ENCODE assay signal across 26 cellular contexts in the genomic region with DNA sequence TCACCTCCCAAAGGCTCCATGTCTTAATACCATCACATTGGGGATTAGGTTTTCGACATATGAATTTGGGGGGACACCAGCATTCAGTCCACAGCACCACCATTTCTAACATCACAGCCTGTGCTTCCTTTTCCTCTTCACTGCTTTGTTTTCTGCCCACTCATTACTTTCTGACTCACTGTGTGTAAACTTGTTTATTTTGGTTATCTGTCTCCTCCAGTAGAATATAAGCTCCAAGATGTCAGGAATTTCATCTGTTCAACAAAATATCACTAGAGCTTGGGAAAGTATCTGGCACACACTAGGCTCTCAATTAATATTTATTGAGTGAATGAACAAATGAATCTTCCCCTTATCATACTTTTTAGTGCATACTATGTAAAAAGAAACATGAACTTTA.
DNase-seq lines count a peak whose midpoint lies in the region; ATAC-seq and TF ChIP-seq lines count a peak whose summit lies in the region.
"Had no signal": no experiment of that assay in that cellular context is flagged by ENCODE, and none has a peak within 500 bp of the region (broad histone marks: within the 10 kb centered on the region; RNA-seq: fewer than 3 reads in every experiment).

No MANE protein-coding gene starts in this region.

- H3K4ac ChIP-seq in IMR-90 (ENCODE audit: low read depth, low read length) = peak overlapping the region; percentile 85

- H2AFZ ChIP-seq in IMR-90 (replicated peaks; ENCODE audit: low read length, poor library complexity) (peak overlapping the region; percentile 39), neural progenitor cell (replicated peaks) (no peak overlapping the region)

- no CpG with 5 or more reads among the region's 1 CpG for WGBS in IMR-90 (ENCODE audit: extremely low coverage in 2 of 2, insufficient read length in 1 of 2), 2 experiments

- TF ChIP-seq RAD21 in IMR-90 (IDR thresholded peaks at IDR 0.05; ENCODE audit: low read length) = peak; percentile 17; the same call in 1 of the 2 replicates

- no peak for TF ChIP-seq POLR2A in IMR-90 (IDR thresholded peaks at IDR 0.05; ENCODE audit: low read depth, low read length)
- TF ChIP-seq POLR2A in erythroblast (IDR thresholded peaks at IDR 0.05; ENCODE audit: low read length) = no peak

- H3K14ac ChIP-seq in IMR-90 (replicated peaks; ENCODE audit: low read depth, low read length) = peak overlapping the region; percentile 77; the same call in 1 of the 2 replicates

- no peaks in the 10 kb centered on the region for H3K79me1 ChIP-seq in IMR-90 (ENCODE audit: low read depth in 1 of 2, low read length in 2 of 2)

- H3K18ac ChIP-seq in IMR-90 (ENCODE audit: low read depth, low read length) = no peak overlapping the region; the same call in 1 of the 2 replicates

- no peak overlapping the region for H3K27ac Mint-ChIP-seq in activated naive CD4-positive, alpha-beta T cell treated with anti-CD3 and anti-CD28 coated beads, Interleukin-2, amount 10 ng/mL, durations not matched to agents 7 days and 5 days
- no peak overlapping the region for H3K27ac Mint-ChIP-seq in neural progenitor cell
- H3K27ac Mint-ChIP-seq: CD4-positive, CD25-positive, alpha-beta regulatory T cell; naive thymus-derived CD4-positive, alpha-beta T cell had no signal

- H3F3A ChIP-seq in neural progenitor cell (ENCODE audit: low read depth) = no peaks in the 10 kb centered on the region

- H4K5ac ChIP-seq in IMR-90 (ENCODE audit: low read depth, low read length) = peak overlapping the region; percentile 61; the same call in 1 of the 2 replicates

- no TSS peak for BruUV-seq in IMR-90 (replicated peaks; lab: Mats Ljungman, UMichigan)

- H3K27me3 ChIP-seq in AG04450 (ENCODE audit: control insufficient read depth, insufficient read depth, low read length) (no peaks in the 10 kb centered on the region), IMR-90 (ENCODE audit: control insufficient read depth, insufficient read depth, low read length) (no peaks in the 10 kb centered on the region), neural progenitor cell (no peaks in the 10 kb centered on the region)
- H3K27me3 ChIP-seq: esophagus muscularis mucosa, pancreas, stomach had no signal

- peak overlapping the region; percentile 77; the same call in 1 of the 2 replicates for H4K91ac ChIP-seq in IMR-90 (ENCODE audit: insufficient read depth, low read depth, low read length)

- in situ Hi-C loops in IMR-90 (cut with MboI; ENCODE audit: low sequenced_read_pairs) = no loop called here

- H3K4me1 ChIP-seq in IMR-90 (ENCODE audit: control insufficient read depth, insufficient read depth, low read length) (peaks cover 8% of the 10 kb centered on the region), neural progenitor cell (no peaks in the 10 kb centered on the region)

- H3K4me3 Mint-ChIP-seq in activated naive CD4-positive, alpha-beta T cell treated with anti-CD3 and anti-CD28 coated beads, Interleukin-2, amount 10 ng/mL, durations not matched to agents 7 days and 5 days = no peak overlapping the region
- no peak overlapping the region for H3K4me3 Mint-ChIP-seq in neural progenitor cell
- H3K4me3 Mint-ChIP-seq: CD4-positive, CD25-positive, alpha-beta regulatory T cell; naive thymus-derived CD4-positive, alpha-beta T cell had no signal

- POLR2A ChIA-PET in AG04450 (lab: Yijun Ruan, JAX) (interaction anchor here (1.0 kb wide), 1 partner anchor 111 kb away, joined by 4 read pairs; no protein-coding TSS in a partner anchor), IMR-90 (lab: Charles Lee; ENCODE audit: unreplicated experiment) (no interaction called here)

- H3K27ac ChIP-seq in AG04450 (ENCODE audit: low read depth, low read length) (peak overlapping the region; percentile 42), IMR-90 (ENCODE audit: insufficient read depth, low read length) (no peak overlapping the region), neural progenitor cell (no peak overlapping the region)
- H3K27ac ChIP-seq: esophagus muscularis mucosa, pancreas, skin epidermis, stomach, VCaP had no signal

- H4K8ac ChIP-seq in IMR-90 (ENCODE audit: low read depth in 2 of 2, low read length in 2 of 2) = peak overlapping the region in 1 of 2 experiments; percentile 10; a peak in 2 of 4 replicates

- peak overlapping the region; percentile 88 for H2BK120ac ChIP-seq in IMR-90 (ENCODE audit: low read depth, low read length)

- ATAC-seq in IMR-90 (ENCODE audit: low read depth) (peak; percentile 85), HG03108 (IDR thresholded peaks at IDR 0.05; ENCODE audit: unreplicated experiment) (no peak)
- ATAC-seq: naive thymus-derived CD4-positive, alpha-beta T cell had no signal

- H2AK5ac ChIP-seq in IMR-90 (ENCODE audit: low read depth, low read length) = peak overlapping the region; percentile 74; the same call in 1 of the 2 replicates

- H2BK5ac ChIP-seq in IMR-90 (ENCODE audit: low read depth, low read length, poor library complexity, severe bottlenecking) = no peak overlapping the region

- H3K4me2 ChIP-seq in IMR-90 (ENCODE audit: low read depth, low read length) (no peak overlapping the region; the same call in 1 of the 2 replicates), neural progenitor cell (no peak overlapping the region)

- peak overlapping the region; percentile 75 for H2BK20ac ChIP-seq in IMR-90 (ENCODE audit: low read depth, low read length)

- H3K56ac ChIP-seq in IMR-90 (ENCODE audit: extremely low read depth, insufficient read depth, low read length) = no peak overlapping the region; the same call in 1 of the 2 replicates

- no peak overlapping the region for H3K9ac ChIP-seq in IMR-90 (ENCODE audit: low read depth, low read length)
- H3K9ac ChIP-seq in neural progenitor cell = no peak overlapping the region

- H3K9me3 Mint-ChIP-seq in activated naive CD4-positive, alpha-beta T cell treated with anti-CD3 and anti-CD28 coated beads, Interleukin-2, amount 10 ng/mL, durations not matched to agents 7 days and 5 days = no peaks in the 10 kb centered on the region
- no peaks in the 10 kb centered on the region for H3K9me3 Mint-ChIP-seq in neural progenitor cell
- H3K9me3 Mint-ChIP-seq: CD4-positive, CD25-positive, alpha-beta regulatory T cell; naive thymus-derived CD4-positive, alpha-beta T cell had no signal

- H3K9me3 ChIP-seq in AG04450 (ENCODE audit: control insufficient read depth, insufficient read depth, low read length) (peaks cover 6% of the 10 kb centered on the region), IMR-90 (ENCODE audit: control insufficient read depth, insufficient read depth, low read length) (no peaks in the 10 kb centered on the region), neural progenitor cell (ENCODE audit: low read depth) (no peaks in the 10 kb centered on the region)
- H3K9me3 ChIP-seq: esophagus muscularis mucosa, pancreas, stomach had no signal

- CTCF ChIA-PET in AG04450 (lab: Charles Lee) (no interaction called here), IMR-90 (lab: Yijun Ruan, JAX) (interaction anchor here (0.9 kb wide), 1 partner anchor 189 kb away, joined by 3 read pairs; no protein-coding TSS in a partner anchor)
- CTCF ChIA-PET in activated naive CD4-positive, alpha-beta T cell treated with anti-CD3 and anti-CD28 coated beads, Interleukin-2, amount 10 ng/mL, durations not matched to agents 7 days and 5 days (lab: Charles Lee) = no interaction called here

- no peaks in the 10 kb centered on the region for H3K36me3 Mint-ChIP-seq in activated naive CD4-positive, alpha-beta T cell treated with anti-CD3 and anti-CD28 coated beads, Interleukin-2, amount 10 ng/mL, durations not matched to agents 7 days and 5 days
- no peaks in the 10 kb centered on the region for H3K36me3 Mint-ChIP-seq in neural progenitor cell
- H3K36me3 Mint-ChIP-seq: CD4-positive, CD25-positive, alpha-beta regulatory T cell; naive thymus-derived CD4-positive, alpha-beta T cell had no signal

- peaks cover 4% of the 10 kb centered on the region for H3K27me3 Mint-ChIP-seq in activated naive CD4-positive, alpha-beta T cell treated with anti-CD3 and anti-CD28 coated beads, Interleukin-2, amount 10 ng/mL, durations not matched to agents 7 days and 5 days
- peaks cover 3% of the 10 kb centered on the region for H3K27me3 Mint-ChIP-seq in neural progenitor cell (ENCODE audit: insufficient read depth, low read depth)

- H3K9me1 ChIP-seq in IMR-90 (ENCODE audit: insufficient read depth, low read length) = peaks cover 10% of the 10 kb centered on the region

- no peak overlapping the region for H2AK9ac ChIP-seq in IMR-90 (replicated peaks; ENCODE audit: low read depth, low read length, poor library complexity)

- no peak overlapping the region for H3K4me3 ChIP-seq in AG04450 (ENCODE audit: low read depth, low read length)
- H3K4me3 ChIP-seq in IMR-90 (ENCODE audit: insufficient read depth, low read depth, low read length) = no peak overlapping the region
- H3K4me3 ChIP-seq in neural progenitor cell = no peak overlapping the region
- H3K4me3 ChIP-seq: esophagus muscularis mucosa, lung, pancreas, skin epidermis, stomach had no signal

- peak overlapping the region; percentile 73 for H2BK15ac ChIP-seq in IMR-90 (ENCODE audit: low read depth, low read length)

- dilution Hi-C loops in IMR-90 (cut with HindIII; ENCODE audit: low sequenced_read_pairs, unreplicated experiment) = no loop called here

- intact Hi-C loops in IMR-90 (cut with micrococcal nuclease) = no loop called here

- H3K36me3 ChIP-seq in IMR-90 (ENCODE audit: control insufficient read depth, insufficient read depth, low read length) (no peaks in the 10 kb centered on the region), neural progenitor cell (no peaks in the 10 kb centered on the region)
- H3K36me3 ChIP-seq: esophagus muscularis mucosa, pancreas, stomach had no signal

- no peaks in the 10 kb centered on the region for H3K79me2 ChIP-seq in neural progenitor cell (ENCODE audit: low read depth)

- H3K23ac ChIP-seq in IMR-90 (ENCODE audit: low read depth, low read length) = no peak overlapping the region

- no peaks in the 10 kb centered on the region for H3K4me1 Mint-ChIP-seq in activated naive CD4-positive, alpha-beta T cell treated with anti-CD3 and anti-CD28 coated beads, Interleukin-2, amount 10 ng/mL, durations not matched to agents 7 days and 5 days
- H3K4me1 Mint-ChIP-seq in neural progenitor cell = peaks cover 4% of the 10 kb centered on the region
- H3K4me1 Mint-ChIP-seq: CD4-positive, CD25-positive, alpha-beta regulatory T cell; naive thymus-derived CD4-positive, alpha-beta T cell had no signal

- TF ChIP-seq CTCF in AG04450 (IDR thresholded peaks at IDR 0.05; ENCODE audit: low read depth, low read length) (no peak), IMR-90 (conservative IDR thresholded peaks at IDR 0.05; ENCODE audit: low read depth, low read length) (no peak), neural progenitor cell (IDR thresholded peaks at IDR 0.05) (no peak)

- DNase-seq in AG04450 (ENCODE audit: low read depth, low spot score) (peak; percentile 21), IMR-90 (peak; percentile 78), dermis blood vessel endothelial cell (peak; percentile 44), kidney glomerular epithelial cell (lab: John Stamatoyannopoulos, UW) (peak; percentile 34), erythroblast (lab: John Stamatoyannopoulos, UW) (no peak), neural progenitor cell (ENCODE audit: low spot score) (no peak)
- DNase-seq in activated naive CD4-positive, alpha-beta T cell treated with anti-CD3 and anti-CD28 coated beads, Interleukin-2, amount 10 ng/mL, durations not matched to agents 7 days and 5 days = no peak
- DNase-seq: activated CD4-positive, alpha-beta T cell treated with anti-CD3 and anti-CD28 coated beads, Interleukin-2, amount 50 U/mL, for 1 hour; activated CD8-positive, alpha-beta memory T cell treated with anti-CD3 and anti-CD28 coated beads, Interleukin-2, amount 50 U/mL, for 48 hours; activated gamma-delta T cell; amygdala; CD4-positive, CD25-positive, alpha-beta regulatory T cell; central memory CD4-positive, alpha-beta T cell; naive thymus-derived CD4-positive, alpha-beta T cell; NCI-H1417; NCI-H524 treated with DMSO at 0.1 percent for 48 hours; pancreas; Right ventricle myocardium superior; stimulated activated CD4-positive, alpha-beta T cell treated with anti-CD3 and anti-CD28 coated beads, Interleukin-4, amount 100 ng/mL, for 1 hour; stomach; T-helper 1 cell had no signal

- H4K20me1 ChIP-seq in IMR-90 (ENCODE audit: insufficient read depth, low read length) (no peaks in the 10 kb centered on the region), neural progenitor cell (ENCODE audit: low read depth) (no peaks in the 10 kb centered on the region)

Comparison
In these comparisons a context has a peak if more than half of its experiments do, and no peak if none do; other contexts are left out.
1. DNase-seq: peak in AG04450 (single experiment), IMR-90 (single experiment), dermis blood vessel endothelial cell (single experiment) and kidney glomerular epithelial cell (single experiment); none in activated naive CD4-positive, alpha-beta T cell treated with anti-CD3 and anti-CD28 coated beads, Interleukin-2, amount 10 ng/mL, durations not matched to agents 7 days and 5 days (single experiment), erythroblast (0 of 2) and neural progenitor cell (single experiment).